9 cellular contexts compared by ENCODE assay signal in the genomic region with DNA sequence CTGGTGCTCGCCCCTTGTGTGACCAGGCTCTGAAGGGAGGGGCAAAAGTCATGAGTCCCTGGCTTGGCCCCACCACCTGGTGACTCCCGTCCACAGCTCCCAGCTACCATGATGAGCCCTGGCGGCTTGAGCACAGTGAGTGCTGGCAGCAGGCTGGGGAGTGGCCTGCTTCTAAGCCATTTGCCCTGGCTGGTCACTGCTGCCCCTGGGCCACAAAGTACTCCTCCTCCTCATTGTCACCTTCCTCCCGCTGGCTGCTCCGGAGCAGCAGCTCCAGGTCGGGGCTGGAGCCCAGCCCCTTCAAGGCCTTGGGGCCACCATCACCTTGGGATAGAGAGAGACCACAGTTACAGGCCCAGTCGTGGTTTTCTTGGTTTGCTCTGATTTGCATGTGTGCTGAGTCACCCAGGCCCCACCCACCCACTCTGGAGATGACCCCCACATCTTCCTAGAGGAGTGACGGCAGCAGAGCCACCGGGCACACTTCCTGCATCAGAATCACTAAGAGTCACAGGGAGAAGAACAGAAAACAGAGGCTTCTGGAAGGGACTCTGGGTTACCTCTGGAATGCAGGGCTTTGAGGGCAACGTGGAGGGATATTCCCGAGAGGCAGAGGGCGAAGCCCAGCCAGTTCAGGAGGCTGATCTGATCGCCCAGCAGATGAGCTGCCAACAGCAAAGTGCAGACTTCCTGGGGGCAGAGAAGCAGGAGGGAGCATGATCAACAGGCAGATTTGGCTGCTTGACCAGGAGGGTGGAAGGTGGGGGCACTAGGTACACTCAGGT. TPM values are rescaled to one million over a fixed set of nuclear protein-coding genes. Genes with fewer than 3 reads are reported as not detected.
DNase-seq lines count a peak whose midpoint lies in the region; ATAC-seq and TF ChIP-seq lines count a peak whose summit lies in the region.
"Had no signal": no experiment of that assay in that cellular context is flagged by ENCODE, and none has a peak within 500 bp of the region (broad histone marks: within the 10 kb centered on the region; RNA-seq: fewer than 3 reads in every experiment).

No MANE protein-coding gene starts in this region.

- H3K36me3 ChIP-seq in iPS-20b (ENCODE audit: insufficient read depth, low read depth, low read length) (peaks cover 31% of the 10 kb centered on the region), colonic mucosa (no peaks in the 10 kb centered on the region)

- peaks cover 68% of the 10 kb centered on the region for H3K36me3 Mint-ChIP-seq in activated B cell treated with CpG ODN at 0.5 μM for 24 hours (ENCODE audit: low read depth)

- peak; percentile 72 for ATAC-seq in GM18502 (IDR thresholded peaks at IDR 0.05; ENCODE audit: poor library complexity, unreplicated experiment)
- peak; percentile 58 for ATAC-seq in HG03439 (IDR thresholded peaks at IDR 0.05; ENCODE audit: unreplicated experiment)
- peak; percentile 85 for ATAC-seq in activated B cell treated with CpG ODN at 0.5 μM for 24 hours (ENCODE audit: low read depth)

- peaks cover 29% of the 10 kb centered on the region for H3K4me1 Mint-ChIP-seq in activated B cell treated with CpG ODN at 0.5 μM for 24 hours

- no peaks in the 10 kb centered on the region for H3K9me3 Mint-ChIP-seq in activated B cell treated with CpG ODN at 0.5 μM for 24 hours

- intact Hi-C loops in activated B cell treated with CpG ODN at 0.5 μM for 24 hours (cut with micrococcal nuclease) (loop anchor here (1.0 to 10.0 kb wide), 3 partner anchors 9 to 986 kb away; partner anchors contain the start of genes ELMO2 and SYS1), colonic mucosa (cut with DNase I) (no loop called here)

- CTCF ChIA-PET in activated B cell treated with CpG ODN at 0.5 μM for 24 hours (lab: Charles Lee) = interaction anchor here (1.0 to 2.7 kb wide), 4 partner anchors 8 to 217 kb away, joined by 5 to 16 read pairs (median 14); no protein-coding TSS in a partner anchor

- POLR2A ChIA-PET in activated B cell treated with CpG ODN at 0.5 μM for 24 hours (lab: Charles Lee) = interaction anchor here (0.9 to 3.5 kb wide), 6 partner anchors 9 to 219 kb away, joined by 3 to 23 read pairs (median 12); partner anchors contain the start of gene ELMO2

- H3K27me3 ChIP-seq in iPS-20b (ENCODE audit: insufficient read depth, low read length) = peaks cover 7% of the 10 kb centered on the region; the same call in 1 of the 2 replicates
- H3K27me3 ChIP-seq in colonic mucosa = no peaks in the 10 kb centered on the region

- peak overlapping the region; percentile 24 for H3K4me3 Mint-ChIP-seq in activated B cell treated with CpG ODN at 0.5 μM for 24 hours

- no peak overlapping the region for H3K4me3 ChIP-seq in iPS-20b (ENCODE audit: low read length)
- H3K4me3 ChIP-seq in colonic mucosa = no peak overlapping the region
- H3K4me3 ChIP-seq: lung had no signal

- peaks cover 20% of the 10 kb centered on the region for H3K4me1 ChIP-seq in iPS-20b (ENCODE audit: insufficient read depth, low read length)
- H3K4me1 ChIP-seq in colonic mucosa = no peaks in the 10 kb centered on the region

- peak; percentile 86 for DNase-seq in AG08395 (ENCODE audit: low spot score)
- DNase-seq in activated B cell treated with CpG ODN at 0.5 μM for 24 hours = no peak
- DNase-seq in colonic mucosa = no peak
- no peak for DNase-seq in DMS79 treated with DMSO at 0.1 percent for 48 hours (lab: John Stamatoyannopoulos, UW)
- DNase-seq in putamen (ENCODE audit: low spot score) = no peak

- no peaks in the 10 kb centered on the region for H3K27me3 Mint-ChIP-seq in activated B cell treated with CpG ODN at 0.5 μM for 24 hours

- peak overlapping the region; percentile 76 for H3K27ac Mint-ChIP-seq in activated B cell treated with CpG ODN at 0.5 μM for 24 hours

- H3K9ac ChIP-seq in iPS-20b (ENCODE audit: low read depth, low read length) (peak overlapping the region; percentile 58; the same call in 1 of the 2 replicates), colonic mucosa (ENCODE audit: low read depth in 2 of 2, low read length in 2 of 2) (no peak overlapping the region)

- H3K9me3 ChIP-seq in iPS-20b (ENCODE audit: insufficient read depth, low read depth, low read length) = no peaks in the 10 kb centered on the region
- H3K9me3 ChIP-seq in colonic mucosa = no peaks in the 10 kb centered on the region

- H3K27ac ChIP-seq in iPS-20b (ENCODE audit: low read length) = no peak overlapping the region
- H3K27ac ChIP-seq in colonic mucosa = no peak overlapping the region

- TF ChIP-seq CTCF in activated B cell treated with CpG ODN at 0.5 μM for 24 hours (IDR thresholded peaks at IDR 0.05) = no peak
- no peak for TF ChIP-seq CTCF in colonic mucosa (IDR thresholded peaks at IDR 0.05)

RNA-seq across cellular contexts. Expression of gene CDH22, which starts 42.1 kb away (rescaled TPM):
- 0.09 TPM in 1 of 2 replicates, not detected in the other for total RNA-seq in activated B cell treated with CpG ODN at 0.5 μM for 24 hours
- under 1 TPM; 0.12 to 0.13 TPM for total RNA-seq in colonic mucosa

RNA-seq across cellular contexts. Expression of gene ELMO2, which starts 56.0 kb away (rescaled TPM):
- total RNA-seq in activated B cell treated with CpG ODN at 0.5 μM for 24 hours (39.0 and 45.6 TPM in 2 replicates), colonic mucosa (10 to 100 TPM; 20.0 to 24.7 TPM)
